ENCODE assay signal across 9 cellular contexts in the genomic region with DNA sequence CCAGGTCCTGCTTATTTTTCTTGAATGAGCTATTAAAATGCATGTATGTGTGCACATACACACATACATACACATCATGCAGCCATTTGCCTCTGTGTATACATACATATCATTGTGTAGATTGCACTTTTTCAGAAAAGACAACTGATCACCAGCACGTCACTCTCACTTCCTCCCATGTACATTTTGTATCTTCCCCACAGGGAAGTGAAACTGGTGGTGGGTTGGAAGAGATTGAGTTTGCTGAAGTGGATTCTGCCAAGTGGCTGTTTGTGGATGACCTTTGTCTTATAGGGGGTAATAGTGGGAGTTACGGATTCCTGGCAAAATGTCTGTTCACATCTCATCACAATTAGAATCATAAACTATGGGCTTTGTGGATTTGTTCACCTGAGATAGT.
A peak's percentile ranks its signal among the peaks of the same experiment; 100 is the strongest.
DNase-seq lines count a peak whose midpoint lies in the region; ATAC-seq and TF ChIP-seq lines count a peak whose summit lies in the region.
"Had no signal": no experiment of that assay in that cellular context is flagged by ENCODE, and none has a peak within 500 bp of the region (broad histone marks: within the 10 kb centered on the region; RNA-seq: fewer than 3 reads in every experiment).

No MANE protein-coding gene starts in this region.

- H3K36me3 Mint-ChIP-seq in activated T-cell treated with anti-CD3 and anti-CD28 coated beads, Interleukin-2, amount 50 U/mL, for 24 hours (ENCODE audit: low read depth), result no peaks in the 10 kb centered on the region
- peaks cover 7% of the 10 kb centered on the region for H3K36me3 Mint-ChIP-seq in endothelial cell (ENCODE audit: low read depth, unreplicated experiment)

- intact Hi-C loops in transverse colon (cut with DNase I; ENCODE audit: low total_unique reads), result no loop called here

- peak overlapping the region; percentile 10 for H3K27ac ChIP-seq in angular gyrus (ENCODE audit: low read depth, low read length)
- peak overlapping the region; percentile 64 to 78 (median 68) for H3K27ac ChIP-seq in transverse colon

- no peaks in the 10 kb centered on the region for H3K36me3 ChIP-seq in transverse colon

- peaks cover 16 to 59% (median 42%) of the 10 kb centered on the region in 4 donors for H3K4me1 ChIP-seq in transverse colon

- H3K27ac Mint-ChIP-seq in activated T-cell treated with anti-CD3 and anti-CD28 coated beads, Interleukin-2, amount 50 U/mL, for 24 hours, result peak overlapping the region; percentile 65
- no peak overlapping the region for H3K27ac Mint-ChIP-seq in endothelial cell (ENCODE audit: unreplicated experiment)

- TF ChIP-seq EP300 in transverse colon (IDR thresholded peaks at IDR 0.05; ENCODE audit: low read depth), result no peak

- H3K9me3 Mint-ChIP-seq in activated T-cell treated with anti-CD3 and anti-CD28 coated beads, Interleukin-2, amount 50 U/mL, for 24 hours, result no peaks in the 10 kb centered on the region
- H3K9me3 Mint-ChIP-seq in endothelial cell (ENCODE audit: unreplicated experiment), result no peaks in the 10 kb centered on the region

- no peak for DNase-seq in activated T-cell treated with anti-CD3 and anti-CD28 coated beads, Interleukin-2, amount 50 U/mL, for 24 hours
- no peak for DNase-seq in activated T-cell treated with anti-CD3 and anti-CD28 coated beads, Interleukin-2, amount 50 U/mL, for 1 hour
- DNase-seq in transverse colon (no peak), endothelial cell (ENCODE audit: low spot score) (no peak), NCI-H526 (lab: John Stamatoyannopoulos, UW) (no peak), NCI-H1694 treated with DMSO at 0.1 percent for 48 hours (lab: John Stamatoyannopoulos, UW) (no peak)

- no peak for TF ChIP-seq CTCF in transverse colon (IDR thresholded peaks at IDR 0.05)
- TF ChIP-seq CTCF in endothelial cell (IDR thresholded peaks at IDR 0.05; ENCODE audit: unreplicated experiment), result no peak

- in situ Hi-C loops in transverse colon (cut with MboI; ENCODE audit: low pct_ligation_motif_present in 1 of 4, low pct_unique_long_range_greater_than_20kb in 1 of 4, low sequenced_read_pairs in 3 of 4), result no loop called here

- H3K27me3 ChIP-seq in transverse colon, result no peaks in the 10 kb centered on the region

- H3K9me3 ChIP-seq in transverse colon, result no peaks in the 10 kb centered on the region

- TF ChIP-seq POLR2A in transverse colon (IDR thresholded peaks at IDR 0.05), result no peak

- H3K27me3 Mint-ChIP-seq in activated T-cell treated with anti-CD3 and anti-CD28 coated beads, Interleukin-2, amount 50 U/mL, for 24 hours, result no peaks in the 10 kb centered on the region
- no peaks in the 10 kb centered on the region for H3K27me3 Mint-ChIP-seq in endothelial cell (ENCODE audit: unreplicated experiment)

- peaks cover 46% of the 10 kb centered on the region for H3K4me1 Mint-ChIP-seq in activated T-cell treated with anti-CD3 and anti-CD28 coated beads, Interleukin-2, amount 50 U/mL, for 24 hours (ENCODE audit: low read depth)
- H3K4me1 Mint-ChIP-seq in endothelial cell (ENCODE audit: unreplicated experiment), result peaks cover 35% of the 10 kb centered on the region

- WGBS in transverse colon (ENCODE audit: low coverage in 1 of 2), 2 donors, result 42 to 50% methylated on average over 1 to 2 of the region's 2 CpGs

- H3K4me3 ChIP-seq in transverse colon, result no peak overlapping the region

- peak; percentile 75 for ATAC-seq in HG03159 (IDR thresholded peaks at IDR 0.05; ENCODE audit: unreplicated experiment)
- ATAC-seq: Panc1 had no signal

- no peak overlapping the region for H3K4me3 Mint-ChIP-seq in activated T-cell treated with anti-CD3 and anti-CD28 coated beads, Interleukin-2, amount 50 U/mL, for 24 hours
- H3K4me3 Mint-ChIP-seq in endothelial cell (ENCODE audit: unreplicated experiment), result no peak overlapping the region
